Comparison of ENCODE assay signal across 7 cellular contexts in genomic region chr16:7216719-7217118, GRCh38.
"Had no signal": no experiment of that assay in that cellular context is flagged by ENCODE, and none has a peak within 500 bp of the region (broad histone marks: within the 10 kb centered on the region; RNA-seq: fewer than 3 reads in every experiment).

No MANE protein-coding gene starts in this region.

- H3K9ac ChIP-seq: KMS-11 had no signal

- H3K4me2 ChIP-seq: KMS-11 had no signal

- FAIRE-seq: HTR-8/SVneo, K562 had no signal

- DNase-seq: IMR-90, KBM-7, KG1 had no signal

- H3K4me3 ChIP-seq: K562 had no signal

- H3K27ac ChIP-seq: HL-60, KMS-11 had no signal

- ATAC-seq: K562 had no signal
